ENCODE assay signal across 9 cellular contexts in genomic region chr3:32432711-32433530, GRCh38. TPM values are rescaled to one million over a fixed set of nuclear protein-coding genes. Genes with fewer than 3 reads are reported as not detected.
A peak's percentile ranks its signal among the peaks of the same experiment; 100 is the strongest.
DNase-seq lines count a peak whose midpoint lies in the region; ATAC-seq and TF ChIP-seq lines count a peak whose summit lies in the region.
"Had no signal": no experiment of that assay in that cellular context is flagged by ENCODE, and none has a peak within 500 bp of the region (broad histone marks: within the 10 kb centered on the region; RNA-seq: fewer than 3 reads in every experiment).

No MANE protein-coding gene starts in this region.

- H3K36me3 Mint-ChIP-seq in T-cell (peaks cover 5% of the 10 kb centered on the region), natural killer cell (no peaks in the 10 kb centered on the region)

- ATAC-seq in GM18511 (IDR thresholded peaks at IDR 0.05; ENCODE audit: unreplicated experiment) (peak; percentile 40), HG02642 (IDR thresholded peaks at IDR 0.05; ENCODE audit: poor library complexity, unreplicated experiment) (peak; percentile 39), T-cell (replicated peaks in 1 of 4) (peak; percentile 44 to 58 (median 53)), natural killer cell (peak; percentile 49 to 54 (median 54))

- no peak overlapping the region for H3K27ac ChIP-seq in Karpas-422 (ENCODE audit: low read length)

- CTCF ChIA-PET in T-cell (lab: Charles Lee): interaction anchor here in 1 of 2 donors (0.8 to 2.1 kb wide), 6 partner anchors 9 to 61 kb away, joined by 3 to 7 read pairs (median 5); no protein-coding TSS in a partner anchor

- H3K9ac ChIP-seq in Karpas-422 (ENCODE audit: low read length): no peak overlapping the region

- H3K9me3 ChIP-seq in Karpas-422 (ENCODE audit: low read length): no peaks in the 10 kb centered on the region

- H3K27me3 ChIP-seq in Karpas-422 (ENCODE audit: low read length): no peaks in the 10 kb centered on the region

- H3K9me2 ChIP-seq in Karpas-422 (replicated peaks; ENCODE audit: insufficient read depth, low read length): no peaks in the 10 kb centered on the region

- H3K4me3 ChIP-seq in Karpas-422 (ENCODE audit: low read length): no peak overlapping the region

- H3K4me1 Mint-ChIP-seq in T-cell (peaks cover 82 to 91% (median 84%) of the 10 kb centered on the region in 3 donors), natural killer cell (peaks cover 47 to 53% of the 10 kb centered on the region in 2 donors)

- H3K4me3 Mint-ChIP-seq in T-cell (peak overlapping the region; percentile 67 to 71 (median 70)), natural killer cell (peak overlapping the region; percentile 72)

- POLR2A ChIA-PET in T-cell (lab: Charles Lee): interaction anchor here (0.5 to 1.8 kb wide), 9 partner anchors 8 to 136 kb away, joined by 3 to 11 read pairs (median 3); no protein-coding TSS in a partner anchor

- no peak overlapping the region for H3K4me2 ChIP-seq in Karpas-422 (ENCODE audit: low read depth, low read length, poor library complexity, severe bottlenecking)

- H3K4me1 ChIP-seq in Karpas-422 (ENCODE audit: low read length): peaks cover 6% of the 10 kb centered on the region

- no peaks in the 10 kb centered on the region for H4K20me1 ChIP-seq in Karpas-422 (ENCODE audit: insufficient read depth, low read depth, low read length)

- H3K9me3 Mint-ChIP-seq in T-cell: no peaks in the 10 kb centered on the region
- H3K9me3 Mint-ChIP-seq in natural killer cell: no peaks in the 10 kb centered on the region

- DNase-seq in T-cell: peak in 7 of 34 experiments; percentile 19 to 48 (median 38)
- DNase-seq in natural killer cell: no peak
- DNase-seq in Karpas-422: no peak
- DNase-seq in amygdala (lab: John Stamatoyannopoulos, UW): no peak
- DNase-seq in activated gamma-delta T cell treated with Interleukin-2 at 50 U/mL for 16 hours: no peak
- DNase-seq in NCI-H82 (lab: John Stamatoyannopoulos, UW): no peak
- DNase-seq: HCEC 1CT had no signal

- H3K27ac Mint-ChIP-seq in T-cell (peak overlapping the region; percentile 97 to 100), natural killer cell (peak overlapping the region; percentile 81 to 92)

- H3K27me3 Mint-ChIP-seq in T-cell (no peaks in the 10 kb centered on the region), natural killer cell (ENCODE audit: low read depth in 2 of 2) (no peaks in the 10 kb centered on the region)

- H2AFZ ChIP-seq in Karpas-422 (ENCODE audit: low read length): no peak overlapping the region

- no peaks in the 10 kb centered on the region for H3K79me2 ChIP-seq in Karpas-422 (ENCODE audit: low read length)

- intact Hi-C loops in natural killer cell (cut with micrococcal nuclease): loop anchor here (1.0 kb wide), 1 partner anchor 27 kb away; no protein-coding TSS in a partner anchor

- no peak for TF ChIP-seq CTCF in natural killer cell (IDR thresholded peaks at IDR 0.05)

- no peaks in the 10 kb centered on the region for H3K36me3 ChIP-seq in Karpas-422 (ENCODE audit: insufficient read depth, low read length)

RNA-seq across cellular contexts. Expression of gene CMTM7, which starts 41.3 kb away (rescaled TPM):
- 10 to 100 TPM; 40.7 to 56.7 (median 47.8) TPM for total RNA-seq in T-cell
- total RNA-seq in natural killer cell: 10 to 100 TPM in 2 of 3 donors, 1 to 10 TPM in 1; 4.1 to 16.7 (median 12.8) TPM
- total RNA-seq in Karpas-422 (2014; rRNA removed; shearing (Covaris generic); ENCODE audit: low replicate concordance): 7.1 and 8.9 TPM in 2 replicates
